ENCODE assay signal across 8 cellular contexts in the genomic region with DNA sequence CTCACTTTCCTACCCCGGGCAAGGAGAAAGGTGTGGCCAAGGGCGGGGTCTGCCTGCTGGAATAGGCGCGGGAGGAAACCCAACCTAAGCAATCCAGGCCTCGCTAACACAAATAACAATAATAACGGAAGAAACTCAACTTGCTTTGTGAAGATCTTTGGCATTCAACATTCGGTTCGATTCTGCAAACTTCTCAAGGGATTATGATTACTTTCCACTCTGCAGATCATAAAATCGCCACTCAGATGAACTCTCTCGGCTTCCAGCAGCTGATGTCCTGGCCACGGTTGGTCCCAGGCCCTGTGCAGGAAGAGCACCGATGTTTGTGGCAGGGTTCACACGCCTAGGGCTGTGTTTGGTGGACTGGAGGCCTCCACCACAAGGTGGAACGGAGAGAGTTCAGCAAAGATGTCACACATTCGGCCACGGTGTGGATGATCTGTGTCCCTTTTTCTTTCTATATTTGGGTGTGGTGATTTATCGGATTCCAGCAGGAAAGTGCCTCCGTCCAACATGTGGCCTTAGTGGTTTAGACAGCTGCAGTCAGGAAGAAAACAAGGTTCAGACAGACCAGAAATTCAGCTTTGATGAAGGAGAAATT. TPM values are rescaled to one million over a fixed set of nuclear protein-coding genes. Genes with fewer than 3 reads are reported as not detected.
DNase-seq lines count a peak whose midpoint lies in the region; ATAC-seq lines count a peak whose summit lies in the region.

No MANE protein-coding gene starts in this region.

- H3K9me3 Mint-ChIP-seq in activated CD4-positive, alpha-beta memory T cell treated with anti-CD3 and anti-CD28 coated beads, Interleukin-2, amount 10 ng/mL, durations not matched to agents 7 days and 5 days = no peaks in the 10 kb centered on the region
- no peaks in the 10 kb centered on the region for H3K9me3 Mint-ChIP-seq in stimulated activated naive CD8-positive, alpha-beta T cell treated with anti-CD3 and anti-CD28 coated beads, Interleukin-15, amount 100 ng/mL, for 72 hours

- no peaks in the 10 kb centered on the region for H3K36me3 Mint-ChIP-seq in activated CD4-positive, alpha-beta memory T cell treated with anti-CD3 and anti-CD28 coated beads, Interleukin-2, amount 10 ng/mL, durations not matched to agents 7 days and 5 days (ENCODE audit: low read depth)

- H3K9me3 ChIP-seq in iPS-18c (ENCODE audit: control insufficient read depth, insufficient read depth, low read length) = no peaks in the 10 kb centered on the region

- no peak for ATAC-seq in stimulated activated naive CD8-positive, alpha-beta T cell treated with anti-CD3 and anti-CD28 coated beads, Interleukin-15, amount 100 ng/mL, for 72 hours
- no peak for ATAC-seq in GM18870 (IDR thresholded peaks at IDR 0.05; ENCODE audit: unreplicated experiment)

- peaks cover 24% of the 10 kb centered on the region for H3K4me1 Mint-ChIP-seq in activated CD4-positive, alpha-beta memory T cell treated with anti-CD3 and anti-CD28 coated beads, Interleukin-2, amount 10 ng/mL, durations not matched to agents 7 days and 5 days
- H3K4me1 Mint-ChIP-seq in stimulated activated naive CD8-positive, alpha-beta T cell treated with anti-CD3 and anti-CD28 coated beads, Interleukin-15, amount 100 ng/mL, for 72 hours = peaks cover 43% of the 10 kb centered on the region

- peaks cover 54% of the 10 kb centered on the region for H3K27me3 Mint-ChIP-seq in activated CD4-positive, alpha-beta memory T cell treated with anti-CD3 and anti-CD28 coated beads, Interleukin-2, amount 10 ng/mL, durations not matched to agents 7 days and 5 days
- H3K27me3 Mint-ChIP-seq in stimulated activated naive CD8-positive, alpha-beta T cell treated with anti-CD3 and anti-CD28 coated beads, Interleukin-15, amount 100 ng/mL, for 72 hours = peaks cover 24% of the 10 kb centered on the region

- DNase-seq in NCI-H82 (lab: John Stamatoyannopoulos, UW) (peak; percentile 49), NCI-H82 treated with DMSO at 0.1 percent for 48 hours (lab: John Stamatoyannopoulos, UW; ENCODE audit: unreplicated experiment) (no peak), iPS-NIHi11 (ENCODE audit: low spot score) (no peak), NCI-H526 (lab: John Stamatoyannopoulos, UW) (no peak)
- DNase-seq in activated CD4-positive, alpha-beta memory T cell treated with anti-CD3 and anti-CD28 coated beads, Interleukin-2, amount 10 ng/mL, durations not matched to agents 7 days and 5 days = no peak
- no peak for DNase-seq in stimulated activated naive CD8-positive, alpha-beta T cell treated with anti-CD3 and anti-CD28 coated beads, Interleukin-15, amount 100 ng/mL, for 72 hours

- peak overlapping the region; percentile 11; the same call in 1 of the 2 replicates for H3K4me3 ChIP-seq in iPS-18c (ENCODE audit: insufficient read depth, low read depth, low read length)

- H3K4me3 Mint-ChIP-seq in activated CD4-positive, alpha-beta memory T cell treated with anti-CD3 and anti-CD28 coated beads, Interleukin-2, amount 10 ng/mL, durations not matched to agents 7 days and 5 days = peak overlapping the region; percentile 40
- H3K4me3 Mint-ChIP-seq in stimulated activated naive CD8-positive, alpha-beta T cell treated with anti-CD3 and anti-CD28 coated beads, Interleukin-15, amount 100 ng/mL, for 72 hours = peak overlapping the region; percentile 70 to 80

- POLR2A ChIA-PET in activated CD4-positive, alpha-beta memory T cell treated with anti-CD3 and anti-CD28 coated beads, Interleukin-2, amount 10 ng/mL, durations not matched to agents 7 days and 5 days (lab: Charles Lee) = interaction anchor here (0.7 kb wide), 1 partner anchor 764 kb away, joined by 3 read pairs; no protein-coding TSS in a partner anchor

- CTCF ChIA-PET in activated CD4-positive, alpha-beta memory T cell treated with anti-CD3 and anti-CD28 coated beads, Interleukin-2, amount 10 ng/mL, durations not matched to agents 7 days and 5 days (lab: Charles Lee) = interaction anchor here (1.5 kb wide), 1 partner anchor 133 kb away, joined by 3 read pairs; no protein-coding TSS in a partner anchor

- no peak overlapping the region for H3K27ac Mint-ChIP-seq in activated CD4-positive, alpha-beta memory T cell treated with anti-CD3 and anti-CD28 coated beads, Interleukin-2, amount 10 ng/mL, durations not matched to agents 7 days and 5 days
- H3K27ac Mint-ChIP-seq in stimulated activated naive CD8-positive, alpha-beta T cell treated with anti-CD3 and anti-CD28 coated beads, Interleukin-15, amount 100 ng/mL, for 72 hours = peak overlapping the region in 1 of 2 donors; percentile 78

RNA-seq across cellular contexts. Expression of a gene that starts 0.4 kb away (rescaled TPM):
- under 1 TPM; 0.38 to 0.43 TPM for total RNA-seq in activated CD4-positive, alpha-beta memory T cell treated with anti-CD3 and anti-CD28 coated beads, Interleukin-2, amount 10 ng/mL, durations not matched to agents 7 days and 5 days
